ENCODE assay signal across 1 cellular context in genomic region chr19:5627395-5627904, GRCh38.
TF ChIP-seq lines count a peak whose summit lies in the region.

No MANE protein-coding gene starts in this region.

TF ChIP-seq in HepG2, 621 proteins besides CTCF, POLR2A, EP300 and RAD21:
- TF ChIP-seq ZNF615 (CRISPR knock-in tag; IDR thresholded peaks at IDR 0.05; ENCODE audit: borderline replicate concordance) (0 out of 2 replicates have a peak, but pooled peaks have one; percentile 44), ZNF816 (CRISPR knock-in tag; IDR thresholded peaks at IDR 0.05; ENCODE audit: borderline replicate concordance) (no peak), ZNF562 (CRISPR knock-in tag; IDR thresholded peaks at IDR 0.05; ENCODE audit: borderline replicate concordance) (no peak), MLX (CRISPR knock-in tag; IDR thresholded peaks at IDR 0.05) (no peak)
TF ChIP-seq in HepG2: peak in this region for 1.
